14 cellular contexts compared by ENCODE assay signal in genomic region chr2:148042219-148042618, GRCh38. TPM values are rescaled to one million over a fixed set of nuclear protein-coding genes. Genes with fewer than 3 reads are reported as not detected.
DNase-seq lines count a peak whose midpoint lies in the region; ATAC-seq, FAIRE-seq and TF ChIP-seq lines count a peak whose summit lies in the region.
"Had no signal": no experiment of that assay in that cellular context is flagged by ENCODE, and none has a peak within 500 bp of the region (broad histone marks: within the 10 kb centered on the region; RNA-seq: fewer than 3 reads in every experiment).

No MANE protein-coding gene starts in this region.

- H3K9me3 Mint-ChIP-seq in activated B cell treated with CpG ODN at 0.5 μM for 24 hours: no peaks in the 10 kb centered on the region
- H3K9me3 Mint-ChIP-seq in mesothelial cell of epicardium: no peaks in the 10 kb centered on the region
- H3K9me3 Mint-ChIP-seq: CD8-positive, alpha-beta memory T cell; dendritic cell treated with granulocyte-macrophage colony-stimulating factor and Interleukin-4, amounts not matched to agents 40 ng/mL and 50 ng/mL, for 4 days; stimulated activated effector memory CD8-positive, alpha-beta T cell treated with anti-CD3 and anti-CD28 coated beads, Interleukin-12 subunit alpha, Interleukin-12 subunit beta, amount 100 ng/mL, for 72 hours had no signal

- no peak overlapping the region for H3K4me3 Mint-ChIP-seq in activated B cell treated with CpG ODN at 0.5 μM for 24 hours
- no peak overlapping the region for H3K4me3 Mint-ChIP-seq in mesothelial cell of epicardium
- H3K4me3 Mint-ChIP-seq: CD8-positive, alpha-beta memory T cell; dendritic cell treated with granulocyte-macrophage colony-stimulating factor and Interleukin-4, amounts not matched to agents 40 ng/mL and 50 ng/mL, for 4 days; stimulated activated effector memory CD8-positive, alpha-beta T cell treated with anti-CD3 and anti-CD28 coated beads, Interleukin-12 subunit alpha, Interleukin-12 subunit beta, amount 100 ng/mL, for 72 hours had no signal

- no peak for FAIRE-seq in GM19239 (lab: Jason Lieb, UNC)
- FAIRE-seq in HTR-8/SVneo (lab: Jason Lieb, UNC): no peak

- H3K4me1 Mint-ChIP-seq in activated B cell treated with CpG ODN at 0.5 μM for 24 hours: peaks cover 30% of the 10 kb centered on the region
- H3K4me1 Mint-ChIP-seq in mesothelial cell of epicardium: peaks cover 2% of the 10 kb centered on the region

- H3K36me3 Mint-ChIP-seq in activated B cell treated with CpG ODN at 0.5 μM for 24 hours (ENCODE audit: low read depth) (no peaks in the 10 kb centered on the region), mesothelial cell of epicardium (peaks cover 2% of the 10 kb centered on the region)
- H3K36me3 Mint-ChIP-seq: stimulated activated effector memory CD8-positive, alpha-beta T cell treated with anti-CD3 and anti-CD28 coated beads, Interleukin-12 subunit alpha, Interleukin-12 subunit beta, amount 100 ng/mL, for 72 hours had no signal

- ATAC-seq in GM18519 (IDR thresholded peaks at IDR 0.05; ENCODE audit: low FRiP score, unreplicated experiment) (peak; percentile 96), GM21619 (IDR thresholded peaks at IDR 0.05; ENCODE audit: unreplicated experiment) (peak; percentile 72), HG03139 (IDR thresholded peaks at IDR 0.05; ENCODE audit: unreplicated experiment) (peak; percentile 58), activated B cell treated with CpG ODN at 0.5 μM for 24 hours (ENCODE audit: low read depth) (peak; percentile 66)
- ATAC-seq: stimulated activated effector memory CD8-positive, alpha-beta T cell treated with anti-CD3 and anti-CD28 coated beads, Interleukin-12 subunit alpha, Interleukin-12 subunit beta, amount 100 ng/mL, for 72 hours had no signal

- POLR2A ChIA-PET in activated B cell treated with CpG ODN at 0.5 μM for 24 hours (lab: Charles Lee): interaction anchor here (0.6 to 1.3 kb wide), 2 partner anchors 9 to 21 kb away, joined by 6 to 23 read pairs; partner anchors contain the start of genes MBD5 and ORC4

- TF ChIP-seq CTCF in activated B cell treated with CpG ODN at 0.5 μM for 24 hours (IDR thresholded peaks at IDR 0.05) (no peak), mesothelial cell of epicardium (IDR thresholded peaks at IDR 0.05; ENCODE audit: unreplicated experiment) (no peak)

- DNase-seq in activated B cell treated with CpG ODN at 0.5 μM for 24 hours: no peak
- no peak for DNase-seq in GM19239 (ENCODE audit: insufficient read length, low spot score)
- no peak for DNase-seq in HTR-8/SVneo (ENCODE audit: insufficient read length, low spot score)
- DNase-seq in DMS114 treated with DMSO at 0.1 percent for 48 hours (lab: John Stamatoyannopoulos, UW; ENCODE audit: unreplicated experiment): no peak
- no peak for DNase-seq in mesothelial cell of epicardium (ENCODE audit: low spot score in 2 of 2, unreplicated experiment in 2 of 2)
- DNase-seq: activated naive CD4-positive, alpha-beta T cell treated with Interleukin-2 at 50 U/mL for 16 hours; CD8-positive, alpha-beta memory T cell; MM.1S; OCI-M1 had no signal

- CTCF ChIA-PET in activated B cell treated with CpG ODN at 0.5 μM for 24 hours (lab: Charles Lee): interaction anchor here (0.7 to 0.9 kb wide), 2 partner anchors 25 to 103 kb away, joined by 3 to 4 read pairs; no protein-coding TSS in a partner anchor

- intact Hi-C loops in activated B cell treated with CpG ODN at 0.5 μM for 24 hours (cut with micrococcal nuclease): loop anchor here (1.0 kb wide), 1 partner anchor 21 kb away; the partner anchor contains the start of gene MBD5

- H3K27ac Mint-ChIP-seq in activated B cell treated with CpG ODN at 0.5 μM for 24 hours (peak overlapping the region; percentile 56), mesothelial cell of epicardium (no peak overlapping the region)
- H3K27ac Mint-ChIP-seq: CD8-positive, alpha-beta memory T cell; dendritic cell treated with granulocyte-macrophage colony-stimulating factor and Interleukin-4, amounts not matched to agents 40 ng/mL and 50 ng/mL, for 4 days; stimulated activated effector memory CD8-positive, alpha-beta T cell treated with anti-CD3 and anti-CD28 coated beads, Interleukin-12 subunit alpha, Interleukin-12 subunit beta, amount 100 ng/mL, for 72 hours had no signal

- H3K27me3 Mint-ChIP-seq in activated B cell treated with CpG ODN at 0.5 μM for 24 hours (no peaks in the 10 kb centered on the region), mesothelial cell of epicardium (ENCODE audit: low read depth) (no peaks in the 10 kb centered on the region)
- H3K27me3 Mint-ChIP-seq: CD8-positive, alpha-beta memory T cell; dendritic cell treated with granulocyte-macrophage colony-stimulating factor and Interleukin-4, amounts not matched to agents 40 ng/mL and 50 ng/mL, for 4 days had no signal

RNA-seq across cellular contexts. Expression of gene MBD5, which starts 21.3 kb away (rescaled TPM):
- total RNA-seq in activated B cell treated with CpG ODN at 0.5 μM for 24 hours (48.5 and 55.7 TPM in 2 replicates), mesothelial cell of epicardium (90.7 to 100 TPM (median 97.8 TPM) in 3 replicates)

RNA-seq across cellular contexts. Expression of gene ORC4, which starts 21.7 kb away (rescaled TPM):
- total RNA-seq in activated B cell treated with CpG ODN at 0.5 μM for 24 hours: 28.2 and 30.7 TPM in 2 replicates
- total RNA-seq in mesothelial cell of epicardium: 62.7 to 69.8 TPM (median 67.6 TPM) in 3 replicates
